Comparison of ENCODE assay signal across 31 cellular contexts in genomic region chr1:36537190-36537768, GRCh38. TPM values are rescaled to one million over a fixed set of nuclear protein-coding genes. Genes with fewer than 3 reads are reported as not detected.
A peak's percentile ranks its signal among the peaks of the same experiment; 100 is the strongest.
DNase-seq lines count a peak whose midpoint lies in the region; ATAC-seq, FAIRE-seq and TF ChIP-seq lines count a peak whose summit lies in the region.
"Had no signal": no experiment of that assay in that cellular context is flagged by ENCODE, and none has a peak within 500 bp of the region (broad histone marks: within the 10 kb centered on the region; RNA-seq: fewer than 3 reads in every experiment).

No MANE protein-coding gene starts in this region.

- POLR2A ChIA-PET in HepG2 (lab: Yijun Ruan, JAX) = no interaction called here
- POLR2A ChIA-PET in K562 (lab: Yijun Ruan, JAX) = no interaction called here

- TF ChIP-seq CTCF in HepG2 (CRISPR knock-in tag; IDR thresholded peaks at IDR 0.05) = no peak
- no peak for TF ChIP-seq CTCF in right lobe of liver (IDR thresholded peaks at IDR 0.05)
- no peak for TF ChIP-seq CTCF in K562 (IDR thresholded peaks at IDR 0.05 in 2 of 3, conservative IDR thresholded peaks at IDR 0.05 in 1 of 3; ENCODE audit: insufficient read depth in 2 of 3, low read depth in 1 of 3, low read length in 3 of 3)
- no peak for TF ChIP-seq CTCF in colonic mucosa (IDR thresholded peaks at IDR 0.05)

- H3K9me1 ChIP-seq in K562 (ENCODE audit: control insufficient read depth, insufficient read depth, low read length) = no peaks in the 10 kb centered on the region

- BruUV-seq in HepG2 (replicated peaks; lab: Mats Ljungman, UMichigan) = no TSS peak
- BruUV-seq in K562 (replicated peaks; lab: Mats Ljungman, UMichigan) = no TSS peak

- H3K27me3 ChIP-seq in HepG2 (ENCODE audit: control insufficient read depth in 1 of 2, insufficient read depth in 2 of 2, low read length in 2 of 2) (peaks cover 0 to 10% of the 10 kb centered on the region in 2 experiments; a peak in 1 of 5 replicates), right lobe of liver (no peaks in the 10 kb centered on the region), K562 (ENCODE audit: control insufficient read depth in 2 of 2, insufficient read depth in 2 of 2, low read length in 2 of 2) (peaks cover 40 to 41% of the 10 kb centered on the region in 2 experiments), colonic mucosa (no peaks in the 10 kb centered on the region)
- H3K27me3 ChIP-seq: BE2C, BLaER1 had no signal

- no peaks in the 10 kb centered on the region for H3K36me3 ChIP-seq in HepG2 (replicated peaks in 1 of 2; ENCODE audit: control insufficient read depth in 1 of 2, insufficient read depth in 2 of 2, low read length in 2 of 2)
- no peaks in the 10 kb centered on the region for H3K36me3 ChIP-seq in right lobe of liver
- H3K36me3 ChIP-seq in K562 (ENCODE audit: control insufficient read depth, insufficient read depth, low read length) = no peaks in the 10 kb centered on the region
- H3K36me3 ChIP-seq in colonic mucosa = no peaks in the 10 kb centered on the region
- H3K36me3 ChIP-seq: BE2C, BLaER1 had no signal

- no peak overlapping the region for H2AFZ ChIP-seq in HepG2 (ENCODE audit: low read length)
- H2AFZ ChIP-seq in K562 (ENCODE audit: low read depth, low read length) = no peak overlapping the region

- TF ChIP-seq POLR2A in HepG2 (IDR thresholded peaks at IDR 0.05; ENCODE audit: insufficient read depth in 1 of 2, low read depth in 2 of 2, low read length in 2 of 2) (no peak), right lobe of liver (IDR thresholded peaks at IDR 0.05) (no peak), K562 (conservative IDR thresholded peaks at IDR 0.05) (no peak)

- H3K79me2 ChIP-seq in HepG2 (ENCODE audit: insufficient read depth, low read length) (no peaks in the 10 kb centered on the region), K562 (ENCODE audit: control insufficient read depth, insufficient read depth, low read length) (no peaks in the 10 kb centered on the region)

- in situ Hi-C loops in HepG2 (cut with HindIII; ENCODE audit: extremely low pct_ligation_motif_present, low pct_unique_long_range_greater_than_20kb) = no loop called here
- in situ Hi-C loops in K562 (cut with MboI) = no loop called here

- FAIRE-seq in HepG2 (lab: Jason Lieb, UNC) (no peak), K562 (lab: Jason Lieb, UNC) (no peak)
- FAIRE-seq: A204.1, GM12878, GM12892, GM18507, GM19239 had no signal

- TF ChIP-seq RAD21 in HepG2 (CRISPR knock-in tag; IDR thresholded peaks at IDR 0.05) (no peak), K562 (CRISPR knock-in tag; conservative IDR thresholded peaks at IDR 0.05 in 1 of 2, IDR thresholded peaks at IDR 0.05 in 1 of 2) (no peak)

- no peak for DNase-seq in HepG2 (ENCODE audit: low spot score)
- DNase-seq in right lobe of liver = no peak
- no peak for DNase-seq in K562 (ENCODE audit: extremely low read depth in 1 of 4, low spot score in 3 of 4)
- DNase-seq in mesenteric fat pad (ENCODE audit: low spot score) = peak; percentile 41
- no peak for DNase-seq in GM19238 (ENCODE audit: insufficient read length, low spot score)
- DNase-seq in colonic mucosa = no peak
- DNase-seq: 8988T; ACHN; BE2C; C1 segment of cervical spinal cord; CD4-positive, alpha-beta memory T cell; CD4-positive, CD25-positive, alpha-beta regulatory T cell; CD8-positive, alpha-beta memory T cell; COR-L47; DMS 273 treated with DMSO at 0.1 percent for 48 hours; DMS153; DMS53; DMS79; DND-41; EL; GDM1 had no signal

- H3K4me3 ChIP-seq in HepG2 (replicated peaks in 1 of 3; ENCODE audit: insufficient read depth in 1 of 3, low read depth in 2 of 3, low read length in 3 of 3) (no peak overlapping the region), right lobe of liver (no peak overlapping the region), K562 (no peak overlapping the region), colonic mucosa (no peak overlapping the region)
- H3K4me3 ChIP-seq: BLaER1, GM12878 had no signal

- H3K4me2 ChIP-seq in HepG2 (ENCODE audit: low read depth, low read length) (no peak overlapping the region), K562 (ENCODE audit: insufficient read depth, low read length) (no peak overlapping the region)
- H3K4me2 ChIP-seq: BLaER1 had no signal

- no peak overlapping the region for H3K27ac ChIP-seq in HepG2 (ENCODE audit: extremely low read length, insufficient read depth, low read length)
- no peak overlapping the region for H3K27ac ChIP-seq in right lobe of liver
- no peak overlapping the region for H3K27ac ChIP-seq in K562 (ENCODE audit: extremely low read depth, low read depth, low read length)
- H3K27ac ChIP-seq in colonic mucosa = no peak overlapping the region
- H3K27ac ChIP-seq: BLaER1 had no signal

- no peak for ATAC-seq in HepG2
- ATAC-seq in right lobe of liver = no peak
- no peak for ATAC-seq in K562
- ATAC-seq: GM12878 had no signal

- intact Hi-C loops in HepG2 (cut with micrococcal nuclease; ENCODE audit: unreplicated experiment) = no loop called here
- intact Hi-C loops in right lobe of liver (cut with DNase I) = no loop called here
- intact Hi-C loops in K562 (cut with micrococcal nuclease) = no loop called here
- intact Hi-C loops in colonic mucosa (cut with DNase I) = no loop called here

- 6% methylated on average over 2 of the region's 2 CpGs for WGBS in HepG2 (ENCODE audit: low lambda C conversion rate)
- 52% methylated on average over 2 of the region's 2 CpGs for WGBS in right lobe of liver (ENCODE audit: insufficient coverage, low coverage, low lambda C conversion rate, missing lambda C conversion rate)
- 0% methylated on average over 2 of the region's 2 CpGs for WGBS in K562 (ENCODE audit: insufficient coverage, low coverage, missing lambda C conversion rate)

- peaks cover 13% of the 10 kb centered on the region for H3K4me1 ChIP-seq in HepG2 (ENCODE audit: insufficient read depth, low read length)
- H3K4me1 ChIP-seq in right lobe of liver = no peaks in the 10 kb centered on the region
- no peaks in the 10 kb centered on the region for H3K4me1 ChIP-seq in K562 (replicated peaks in 1 of 2; ENCODE audit: control insufficient read depth in 2 of 2, insufficient read depth in 2 of 2, low read length in 2 of 2)
- no peaks in the 10 kb centered on the region for H3K4me1 ChIP-seq in colonic mucosa
- H3K4me1 ChIP-seq: BE2C, BLaER1 had no signal

- CTCF ChIA-PET in HepG2 (lab: Yijun Ruan, JAX; ENCODE audit: low intra/inter-chr PET ratio, low total read pairs) = no interaction called here
- CTCF ChIA-PET in K562 (lab: Yijun Ruan, JAX; ENCODE audit: low intra/inter-chr PET ratio) = no interaction called here

- H3K9me3 ChIP-seq in HepG2 (ENCODE audit: low read length) = no peaks in the 10 kb centered on the region
- H3K9me3 ChIP-seq in right lobe of liver = no peaks in the 10 kb centered on the region
- no peaks in the 10 kb centered on the region for H3K9me3 ChIP-seq in K562 (replicated peaks; ENCODE audit: control insufficient read depth, insufficient read depth, low read depth, low read length)
- H3K9me3 ChIP-seq in colonic mucosa = no peaks in the 10 kb centered on the region
- H3K9me3 ChIP-seq: BE2C, BLaER1 had no signal

- no peak overlapping the region for H3K9ac ChIP-seq in HepG2 (ENCODE audit: insufficient read depth, low read depth, low read length)
- no peak overlapping the region for H3K9ac ChIP-seq in K562 (ENCODE audit: insufficient read depth in 1 of 2, low read depth in 2 of 2, low read length in 2 of 2)
- H3K9ac ChIP-seq in colonic mucosa (ENCODE audit: low read depth in 2 of 2, low read length in 2 of 2) = no peak overlapping the region
- H3K9ac ChIP-seq: BLaER1 had no signal

- TF ChIP-seq EP300 in HepG2 (IDR thresholded peaks at IDR 0.05; ENCODE audit: low read depth in 2 of 2, low read length in 2 of 2) (no peak), HepG2 (CRISPR knock-in tag; IDR thresholded peaks at IDR 0.05; ENCODE audit: borderline replicate concordance) (no peak), K562 (IDR thresholded peaks at IDR 0.05; ENCODE audit: low read length) (no peak)

- H4K20me1 ChIP-seq in HepG2 (ENCODE audit: insufficient read depth, low read length) = no peaks in the 10 kb centered on the region
- H4K20me1 ChIP-seq in K562 (replicated peaks; ENCODE audit: control insufficient read depth, insufficient read depth, low read length) = no peaks in the 10 kb centered on the region
- H4K20me1 ChIP-seq: BLaER1 had no signal

RNA-seq across cellular contexts. Expression of gene CSF3R, which starts 54.6 kb away (rescaled TPM):
- 3.5 and 11.9 TPM in 2 replicates for total RNA-seq in HepG2 (2016; rRNA removed; fragmentation: Illumina TruSeq; extraction: Trizol)
- total RNA-seq in HepG2 (2016; cell fraction: cytosol; rRNA removed; fragmentation: Illumina TruSeq; extraction: Trizol; ENCODE audit: low read depth) = 2.8 and 3.1 TPM in 2 replicates
- total RNA-seq in HepG2 (2016; cell fraction: insoluble cytoplasmic fraction; rRNA removed; fragmentation: Illumina TruSeq; extraction: Trizol) = 3.2 and 11.8 TPM in 2 replicates
- 5.6 and 6.3 TPM in 2 replicates for total RNA-seq in HepG2 (2016; cell fraction: membrane; rRNA removed; fragmentation: Illumina TruSeq; extraction: Trizol)
- 17.4 and 18.5 TPM in 2 replicates for total RNA-seq in HepG2 (2016; cell fraction: nucleus; rRNA removed; fragmentation: Illumina TruSeq; extraction: Trizol)
- 28.8 and 45.4 TPM in 2 replicates for polyA plus RNA-seq in HepG2 (2011; rRNA removed)
- 14.7 and 16.4 TPM in 2 replicates for polyA plus RNA-seq in HepG2 (2011; cell fraction: cytosol; rRNA removed)
- polyA plus RNA-seq in HepG2 (2011; cell fraction: nucleus; rRNA removed) = 91.0 and 108 TPM in 2 replicates
- 30.0 and 40.7 TPM in 2 replicates for polyA plus RNA-seq in HepG2 (2012)
- polyA plus RNA-seq in HepG2 (2016; cell fraction: cytosol; fragmentation: Illumina TruSeq; extraction: Trizol; ENCODE audit: low read depth) = 2.0 and 2.5 TPM in 2 replicates
- polyA plus RNA-seq in HepG2 (2016; cell fraction: insoluble cytoplasmic fraction; fragmentation: Illumina TruSeq; extraction: Trizol; ENCODE audit: low read depth) = 5.0 and 5.6 TPM in 2 replicates
- 5.1 and 5.2 TPM in 2 replicates for polyA plus RNA-seq in HepG2 (2016; cell fraction: membrane; fragmentation: Illumina TruSeq; extraction: Trizol; ENCODE audit: low read depth)
- 40.8 and 46.3 TPM in 2 replicates for polyA plus RNA-seq in HepG2 (2016; cell fraction: nucleus; fragmentation: Illumina TruSeq; extraction: Trizol; ENCODE audit: insufficient read depth, low read depth)
- 1.5 and 20.2 TPM in 2 replicates for polyA minus RNA-seq in HepG2 (2011; rRNA and poly(A)+ RNA removed; ENCODE audit: low replicate concordance)
- polyA minus RNA-seq in HepG2 (2011; cell fraction: cytosol; rRNA and poly(A)+ RNA removed) = 6.9 and 10.3 TPM in 2 replicates
- polyA minus RNA-seq in HepG2 (2011; cell fraction: nucleus; rRNA and poly(A)+ RNA removed) = 28.3 and 40.9 TPM in 2 replicates
- 10 to 100 TPM in 3 of 6 experiments, 1 to 10 TPM in 3; 4.1 to 14.0 (median 9.5) TPM for total RNA-seq in right lobe of liver
- total RNA-seq in K562 (2011; cell fraction: chromatin; rRNA removed; ENCODE audit: low replicate concordance) = 2.6 and 2.7 TPM in 2 replicates
- 1.5 and 2.0 TPM in 2 replicates for total RNA-seq in K562 (2011; cell fraction: nucleolus; rRNA removed)
- 0.95 and 1.7 TPM in 2 replicates for total RNA-seq in K562 (2011; cell fraction: nucleoplasm; rRNA removed)
- total RNA-seq in K562 (2014; rRNA removed) = 0.32 and 0.78 TPM in 2 replicates
- 0.03 and 0.22 TPM in 2 replicates for total RNA-seq in K562 (2014; rRNA removed; fragmentation: Illumina TruSeq; extraction: Trizol)
- total RNA-seq in K562 (2015; rRNA removed; fragmentation: Illumina TruSeq; extraction: Trizol) = 0.54 and 0.79 TPM in 2 replicates
- total RNA-seq in K562 (2021) = 0.25 and 0.71 TPM in 2 replicates
- 0.21 and 0.57 TPM in 2 replicates for polyA plus RNA-seq in K562 (2011; rRNA removed)
- 0.18 and 0.35 TPM in 2 replicates for polyA plus RNA-seq in K562 (2011; cell fraction: cytosol; rRNA removed)
- polyA plus RNA-seq in K562 (2011; cell fraction: nucleus; rRNA removed) = 1.3 and 1.6 TPM in 2 replicates
- 0.92 and 13.0 TPM in 2 replicates for polyA plus RNA-seq in K562 (2012)
- 0.40 and 0.48 TPM in 2 replicates for polyA plus RNA-seq in K562 (2014; fragmentation: Illumina TruSeq; extraction: Trizol)
- under 1 TPM in 1 of 2 experiments, not detected in 1; 0.21 TPM for polyA plus RNA-seq in K562 (2014; fragmentation: Nextera tagmentation; extraction: Ambion mirVana)
- 0.50 and 0.86 TPM in 2 replicates for polyA plus RNA-seq in K562 (2014; rRNA removed)
- polyA minus RNA-seq in K562 (2011; rRNA and poly(A)+ RNA removed) = 0.25 and 0.36 TPM in 2 replicates
- polyA minus RNA-seq in K562 (2011; cell fraction: cytosol; rRNA and poly(A)+ RNA removed) = not detected in 2 replicates
- polyA minus RNA-seq in K562 (2011; cell fraction: nucleus; rRNA and poly(A)+ RNA removed) = 0.78 and 1.3 TPM in 2 replicates
- total RNA-seq in mesenteric fat pad = 82.0 TPM
- total RNA-seq in colonic mucosa = 1 to 10 TPM; 1.1 to 3.8 TPM
- total RNA-seq: A673, Daoy, G401 had no signal
- polyA plus RNA-seq: AG04450; CD4-positive, alpha-beta memory T cell; CD8-positive, alpha-beta memory T cell; GM12878 had no signal
